Comparison of ENCODE assay signal across 17 cellular contexts in the genomic region with DNA sequence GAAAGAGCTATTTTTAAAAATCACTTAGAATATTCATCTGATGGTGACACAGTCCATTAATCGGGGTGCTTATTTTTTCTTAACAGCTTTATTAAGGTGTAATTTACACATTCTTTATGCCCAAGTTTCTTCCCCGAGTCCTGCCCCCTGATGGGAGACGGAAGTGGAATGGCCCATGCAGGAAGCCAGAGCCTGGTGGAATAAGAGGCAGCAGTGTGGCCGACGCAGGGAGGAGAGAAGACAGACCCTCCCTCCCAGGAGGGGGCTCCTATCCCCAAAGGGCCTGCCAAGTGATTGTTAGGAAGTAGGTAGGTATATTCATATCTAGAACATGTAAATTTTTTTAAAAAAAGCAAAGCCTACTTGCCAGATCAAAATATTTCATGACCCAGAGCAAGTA.
DNase-seq lines count a peak whose midpoint lies in the region; ATAC-seq and TF ChIP-seq lines count a peak whose summit lies in the region.
"Had no signal": no experiment of that assay in that cellular context is flagged by ENCODE, and none has a peak within 500 bp of the region (broad histone marks: within the 10 kb centered on the region; RNA-seq: fewer than 3 reads in every experiment).

No MANE protein-coding gene starts in this region.

- H3K36me3 ChIP-seq in OCI-LY1 (ENCODE audit: insufficient read depth, low read length) (peaks cover 4% of the 10 kb centered on the region), tibial artery (no peaks in the 10 kb centered on the region)
- H3K36me3 ChIP-seq: colonic mucosa had no signal

- peak; percentile 47 for ATAC-seq in left ventricle myocardium superior
- ATAC-seq in HG03045 (IDR thresholded peaks at IDR 0.05; ENCODE audit: unreplicated experiment): no peak
- ATAC-seq in activated CD8-positive, alpha-beta memory T cell treated with anti-CD3 and anti-CD28 coated beads, Interleukin-2, amount 10 ng/mL, durations not matched to agents 7 days and 5 days: no peak
- ATAC-seq: activated CD8-positive, alpha-beta T cell treated with anti-CD3 and anti-CD28 coated beads, Interleukin-2, amount 10 ng/mL, durations not matched to agents 7 days and 5 days; activated T-cell treated with anti-CD3 and anti-CD28 coated beads, Interleukin-2, amount 50 U/mL, for 4 hours; Panc1 had no signal

- TF ChIP-seq CTCF in OCI-LY1 (IDR thresholded peaks at IDR 0.05; ENCODE audit: low read length) (no peak), brain (conservative IDR thresholded peaks at IDR 0.05) (no peak), tibial artery (IDR thresholded peaks at IDR 0.05) (no peak)

- H3K4me3 ChIP-seq in OCI-LY1 (ENCODE audit: low read depth, low read length, poor library complexity, severe bottlenecking): peak overlapping the region; percentile 34
- H3K4me3 ChIP-seq in tibial artery: peak overlapping the region in 1 of 2 donors; percentile 6
- H3K4me3 ChIP-seq: colonic mucosa, lung had no signal

- H4K20me1 ChIP-seq in OCI-LY1 (ENCODE audit: insufficient read depth, low read length): no peaks in the 10 kb centered on the region

- H3K4me3 Mint-ChIP-seq in brain: no peak overlapping the region
- no peak overlapping the region for H3K4me3 Mint-ChIP-seq in activated CD8-positive, alpha-beta memory T cell treated with anti-CD3 and anti-CD28 coated beads, Interleukin-2, amount 10 ng/mL, durations not matched to agents 7 days and 5 days
- H3K4me3 Mint-ChIP-seq: activated CD8-positive, alpha-beta T cell treated with anti-CD3 and anti-CD28 coated beads, Interleukin-2, amount 10 ng/mL, durations not matched to agents 7 days and 5 days; activated T-cell treated with anti-CD3 and anti-CD28 coated beads, Interleukin-2, amount 50 U/mL, for 4 hours had no signal

- H2AFZ ChIP-seq in OCI-LY1 (ENCODE audit: low read length): no peak overlapping the region

- no peak for DNase-seq in left ventricle myocardium superior
- DNase-seq in tibial artery: no peak
- DNase-seq in AG08396 (ENCODE audit: low spot score): no peak
- DNase-seq in activated CD8-positive, alpha-beta memory T cell treated with anti-CD3 and anti-CD28 coated beads, Interleukin-2, amount 10 ng/mL, durations not matched to agents 7 days and 5 days: no peak
- DNase-seq: activated CD8-positive, alpha-beta T cell treated with anti-CD3 and anti-CD28 coated beads, Interleukin-2, amount 10 ng/mL, durations not matched to agents 7 days and 5 days; activated naive CD4-positive, alpha-beta T cell treated with Interleukin-2 at 50 U/mL for 16 hours; activated T-cell treated with anti-CD3 and anti-CD28 coated beads, Interleukin-2, amount 50 U/mL, for 4 hours; colonic mucosa; NCI-H1092 treated with DMSO at 0.1 percent for 48 hours; NCI-H2029; stimulated activated CD4-positive, alpha-beta T cell treated with anti-CD3 and anti-CD28 coated beads, Interleukin-12 subunit alpha, Interleukin-12 subunit beta, amount 100 ng/mL, for 4 hours; stimulated activated CD8-positive, alpha-beta memory T cell treated with anti-CD3 and anti-CD28 coated beads, Interleukin-4, amount 100 ng/mL, for 48 hours had no signal

- peak overlapping the region; percentile 40 for H3K4me2 ChIP-seq in OCI-LY1 (ENCODE audit: low read length)

- no peak overlapping the region; the same call in 1 of the 2 replicates for H3K9ac ChIP-seq in OCI-LY1 (ENCODE audit: low read length)

- H3K27ac Mint-ChIP-seq in brain: peak overlapping the region in 3 of 5 experiments; percentile 24 to 76 (median 73)
- H3K27ac Mint-ChIP-seq in activated CD8-positive, alpha-beta memory T cell treated with anti-CD3 and anti-CD28 coated beads, Interleukin-2, amount 10 ng/mL, durations not matched to agents 7 days and 5 days: no peak overlapping the region
- H3K27ac Mint-ChIP-seq: activated CD8-positive, alpha-beta T cell treated with anti-CD3 and anti-CD28 coated beads, Interleukin-2, amount 10 ng/mL, durations not matched to agents 7 days and 5 days had no signal

- no peaks in the 10 kb centered on the region for H3F3A ChIP-seq in OCI-LY1 (ENCODE audit: insufficient read depth, low read length)

- no peaks in the 10 kb centered on the region for H3K9me3 ChIP-seq in OCI-LY1 (ENCODE audit: low read length)
- no peaks in the 10 kb centered on the region for H3K9me3 ChIP-seq in tibial artery
- H3K9me3 ChIP-seq: colonic mucosa had no signal

- H3K27ac ChIP-seq in OCI-LY1 (ENCODE audit: low read depth, low read length, poor library complexity, severe bottlenecking) (peak overlapping the region; percentile 58), tibial artery (peak overlapping the region; percentile 39 to 57)
- H3K27ac ChIP-seq: colonic mucosa had no signal

- CTCF ChIA-PET in activated CD8-positive, alpha-beta memory T cell treated with anti-CD3 and anti-CD28 coated beads, Interleukin-2, amount 10 ng/mL, durations not matched to agents 7 days and 5 days (lab: Charles Lee): no interaction called here

- H3K4me1 ChIP-seq in OCI-LY1 (ENCODE audit: insufficient read depth, low read length, severe bottlenecking) (peaks cover 53% of the 10 kb centered on the region), tibial artery (peaks cover 0 to 47% (median 28%) of the 10 kb centered on the region in 4 donors)
- H3K4me1 ChIP-seq: colonic mucosa had no signal

- H3K9me2 ChIP-seq in OCI-LY1 (ENCODE audit: low read depth, low read length): no peaks in the 10 kb centered on the region

- no peaks in the 10 kb centered on the region for H3K79me2 ChIP-seq in OCI-LY1 (ENCODE audit: insufficient read depth, low read length)

- peaks cover 3% of the 10 kb centered on the region for H3K27me3 Mint-ChIP-seq in brain
- no peaks in the 10 kb centered on the region for H3K27me3 Mint-ChIP-seq in activated CD8-positive, alpha-beta memory T cell treated with anti-CD3 and anti-CD28 coated beads, Interleukin-2, amount 10 ng/mL, durations not matched to agents 7 days and 5 days

- peaks cover 0 to 3% (median 0%) of the 10 kb centered on the region in 5 experiments for H3K9me3 Mint-ChIP-seq in brain
- H3K9me3 Mint-ChIP-seq in activated CD8-positive, alpha-beta memory T cell treated with anti-CD3 and anti-CD28 coated beads, Interleukin-2, amount 10 ng/mL, durations not matched to agents 7 days and 5 days (ENCODE audit: low read depth): no peaks in the 10 kb centered on the region
- H3K9me3 Mint-ChIP-seq: activated T-cell treated with anti-CD3 and anti-CD28 coated beads, Interleukin-2, amount 50 U/mL, for 4 hours had no signal

- H3K4me1 Mint-ChIP-seq in brain: peaks cover 80% of the 10 kb centered on the region
- H3K4me1 Mint-ChIP-seq in activated CD8-positive, alpha-beta memory T cell treated with anti-CD3 and anti-CD28 coated beads, Interleukin-2, amount 10 ng/mL, durations not matched to agents 7 days and 5 days: peaks cover 30% of the 10 kb centered on the region

- H3K36me3 Mint-ChIP-seq in brain: peaks cover 31% of the 10 kb centered on the region
- H3K36me3 Mint-ChIP-seq in activated CD8-positive, alpha-beta memory T cell treated with anti-CD3 and anti-CD28 coated beads, Interleukin-2, amount 10 ng/mL, durations not matched to agents 7 days and 5 days: peaks cover 7% of the 10 kb centered on the region

- H3K27me3 ChIP-seq in OCI-LY1 (ENCODE audit: insufficient read depth, low read length) (no peaks in the 10 kb centered on the region), tibial artery (no peaks in the 10 kb centered on the region)
- H3K27me3 ChIP-seq: colonic mucosa had no signal

- intact Hi-C loops in left ventricle myocardium superior (cut with micrococcal nuclease): no loop called here
- intact Hi-C loops in tibial artery (cut with DNase I; ENCODE audit: low total_unique reads): loop anchor here (10.0 kb wide), 1 partner anchor 172 kb away; a partner anchor contains a TSS
